In genomic region chr20:4483961-4484360, GRCh38 we compare ENCODE assay signal across 27 cellular contexts.
"Had no signal": no experiment of that assay in that cellular context is flagged by ENCODE, and none has a peak within 500 bp of the region (broad histone marks: within the 10 kb centered on the region; RNA-seq: fewer than 3 reads in every experiment).

No MANE protein-coding gene starts in this region.

- H3K27ac Mint-ChIP-seq: activated CD4-positive, alpha-beta memory T cell treated with anti-CD3 and anti-CD28 coated beads, Interleukin-2, amount 10 ng/mL, durations not matched to agents 7 days and 5 days; activated naive CD8-positive, alpha-beta T cell treated with anti-CD3 and anti-CD28 coated beads for 36 hours; activated T-cell treated with anti-CD3 and anti-CD28 coated beads, Interleukin-2, amount 50 U/mL, for 72 hours; activated T-helper 17 cell treated with anti-CD3 and anti-CD28 coated beads, Interleukin-2, amount 50 U/mL, for 72 hours had no signal

- H3K4me1 Mint-ChIP-seq: activated CD4-positive, alpha-beta memory T cell treated with anti-CD3 and anti-CD28 coated beads, Interleukin-2, amount 10 ng/mL, durations not matched to agents 7 days and 5 days; activated naive CD8-positive, alpha-beta T cell treated with anti-CD3 and anti-CD28 coated beads for 36 hours; activated T-helper 17 cell treated with anti-CD3 and anti-CD28 coated beads, Interleukin-2, amount 50 U/mL, for 72 hours had no signal

- H3K27me3 ChIP-seq: brain microvascular endothelial cell, SJSA1 had no signal

- H3K4me3 Mint-ChIP-seq: activated CD4-positive, alpha-beta memory T cell treated with anti-CD3 and anti-CD28 coated beads, Interleukin-2, amount 10 ng/mL, durations not matched to agents 7 days and 5 days; activated naive CD8-positive, alpha-beta T cell treated with anti-CD3 and anti-CD28 coated beads for 36 hours; activated T-cell treated with anti-CD3 and anti-CD28 coated beads, Interleukin-2, amount 50 U/mL, for 72 hours; activated T-helper 17 cell treated with anti-CD3 and anti-CD28 coated beads, Interleukin-2, amount 50 U/mL, for 72 hours had no signal

- H3K36me3 ChIP-seq: brain microvascular endothelial cell, SJSA1, WERI-Rb-1 had no signal

- H3K9me3 Mint-ChIP-seq: activated CD4-positive, alpha-beta memory T cell treated with anti-CD3 and anti-CD28 coated beads, Interleukin-2, amount 10 ng/mL, durations not matched to agents 7 days and 5 days; activated naive CD8-positive, alpha-beta T cell treated with anti-CD3 and anti-CD28 coated beads for 36 hours; activated T-cell treated with anti-CD3 and anti-CD28 coated beads, Interleukin-2, amount 50 U/mL, for 72 hours; activated T-helper 17 cell treated with anti-CD3 and anti-CD28 coated beads, Interleukin-2, amount 50 U/mL, for 72 hours had no signal

- H3K4me3 ChIP-seq: SJSA1 had no signal

- H3K36me3 Mint-ChIP-seq: activated naive CD8-positive, alpha-beta T cell treated with anti-CD3 and anti-CD28 coated beads for 36 hours had no signal

- H3K27ac ChIP-seq: brain microvascular endothelial cell, KMS-11, SJSA1, WERI-Rb-1 had no signal

- ATAC-seq: activated T-cell treated with anti-CD3 and anti-CD28 coated beads, Interleukin-2, amount 50 U/mL, for 72 hours; activated T-helper 17 cell treated with anti-CD3 and anti-CD28 coated beads, Interleukin-2, amount 50 U/mL, for 72 hours had no signal

- H3K4me2 ChIP-seq: KMS-11 had no signal

- DNase-seq: activated CD4-positive, alpha-beta memory T cell treated with anti-CD3 and anti-CD28 coated beads, Interleukin-2, amount 10 ng/mL, durations not matched to agents 7 days and 5 days; activated CD4-positive, alpha-beta T cell treated with anti-CD3 and anti-CD28 coated beads for 1 hour; activated CD4-positive, alpha-beta T cell treated with anti-CD3 and anti-CD28 coated beads for 48 hours; activated CD4-positive, CD25-positive, alpha-beta regulatory T cell; activated effector memory CD4-positive, alpha-beta T cell treated with anti-CD3 and anti-CD28 coated beads, Interleukin-2, amount 50 U/mL, for 16 hours; activated naive CD4-positive, alpha-beta T cell; activated naive CD4-positive, alpha-beta T cell treated with anti-CD3 and anti-CD28 coated beads, Interleukin-2, amount 50 U/mL, for 16 hours; activated naive CD8-positive, alpha-beta T cell treated with anti-CD3 and anti-CD28 coated beads for 36 hours; activated T-cell treated with anti-CD3 and anti-CD28 coated beads, Interleukin-2, amount 50 U/mL, for 1 hour; activated T-cell treated with anti-CD3 and anti-CD28 coated beads, Interleukin-2, amount 50 U/mL, for 72 hours; aorta; brain microvascular endothelial cell; central memory CD4-positive, alpha-beta T cell; MM.1S; MV-4-11; NCI-H1417 treated with DMSO at 0.1 percent for 48 hours; NCI-H2081; NCI-H2227 treated with DMSO at 0.1 percent for 48 hours; NCI-H446; NCI-H510A treated with DMSO at 0.1 percent for 48 hours; NK-92 treated with Interleukin-12 subunit alpha and Interleukin-12 subunit beta, amount 100 ng/mL, for 24 hours; SHP77; T1000; WERI-Rb-1 had no signal

- H3K9me3 ChIP-seq: SJSA1 had no signal

- H3K9ac ChIP-seq: KMS-11 had no signal
